ENCODE assay signal across 8 cellular contexts in genomic region chr10:94361161-94361794, GRCh38. TPM values are rescaled to one million over a fixed set of nuclear protein-coding genes. Genes with fewer than 3 reads are reported as not detected.
DNase-seq lines count a peak whose midpoint lies in the region; ATAC-seq and TF ChIP-seq lines count a peak whose summit lies in the region.

No MANE protein-coding gene starts in this region.

- WGBS in mammary epithelial cell (ENCODE audit: low coverage, missing lambda C conversion rate): 59% methylated on average over 4 of the region's 4 CpGs

- H4K20me1 ChIP-seq in mammary epithelial cell (ENCODE audit: insufficient read depth, low read length): no peaks in the 10 kb centered on the region

- TF ChIP-seq CTCF in mammary epithelial cell (conservative IDR thresholded peaks at IDR 0.05 in 1 of 2, IDR thresholded peaks at IDR 0.05 in 1 of 2; ENCODE audit: extremely low read depth in 1 of 2, insufficient read depth in 1 of 2, low read depth in 1 of 2, low read length in 2 of 2): no peak
- no peak for TF ChIP-seq CTCF in natural killer cell (IDR thresholded peaks at IDR 0.05)
- no peak for TF ChIP-seq CTCF in tibial artery (IDR thresholded peaks at IDR 0.05)

- no peak for ATAC-seq in natural killer cell
- no peak for ATAC-seq in GM18505 (IDR thresholded peaks at IDR 0.05; ENCODE audit: unreplicated experiment)

- peaks cover 51% of the 10 kb centered on the region for H3K79me2 ChIP-seq in mammary epithelial cell (ENCODE audit: insufficient read depth, low read length)

- peaks cover 18 to 38% of the 10 kb centered on the region in 2 donors for H3K4me1 Mint-ChIP-seq in natural killer cell

- in situ Hi-C loops in mammary epithelial cell (cut with MboI; ENCODE audit: low sequenced_read_pairs in 2 of 2): no loop called here

- intact Hi-C loops in mammary epithelial cell (cut with micrococcal nuclease): no loop called here
- intact Hi-C loops in natural killer cell (cut with micrococcal nuclease): loop anchor here (10.0 kb wide), 1 partner anchor 1516 kb away; the partner anchor contains the start of gene EXOC6
- intact Hi-C loops in tibial artery (cut with DNase I; ENCODE audit: low total_unique reads): loop anchor here (5.0 kb wide), 1 partner anchor 41 kb away; the partner anchor contains the start of gene TBC1D12

- H3K4me1 ChIP-seq in mammary epithelial cell (ENCODE audit: insufficient read depth, low read length): peaks cover 16% of the 10 kb centered on the region
- peaks cover 0 to 17% (median 12%) of the 10 kb centered on the region in 4 donors for H3K4me1 ChIP-seq in tibial artery

- peak overlapping the region; percentile 87 for H3K9ac ChIP-seq in mammary epithelial cell (ENCODE audit: insufficient read depth, low read length)

- peak overlapping the region; percentile 95 to 97 for H3K27ac Mint-ChIP-seq in natural killer cell

- DNase-seq in EL: peak; percentile 43
- peak; percentile 6 for DNase-seq in MV-4-11 (lab: John Stamatoyannopoulos, UW)
- peak; percentile 45 for DNase-seq in mammary epithelial cell
- no peak for DNase-seq in natural killer cell
- DNase-seq in DMS79 (lab: John Stamatoyannopoulos, UW): no peak
- no peak for DNase-seq in NCI-H1092 (lab: John Stamatoyannopoulos, UW)
- DNase-seq in tibial artery: no peak

- H3K27ac ChIP-seq in mammary epithelial cell (ENCODE audit: insufficient read depth, low read depth, low read length): peak overlapping the region; percentile 63
- H3K27ac ChIP-seq in tibial artery: no peak overlapping the region

- CTCF ChIA-PET in mammary epithelial cell (lab: Charles Lee; ENCODE audit: low non-redundant PET): no interaction called here

- H2AFZ ChIP-seq in mammary epithelial cell (ENCODE audit: low read depth, low read length): no peak overlapping the region

- H3K4me3 ChIP-seq in mammary epithelial cell (replicated peaks in 1 of 3; ENCODE audit: insufficient read depth in 1 of 3, low read depth in 2 of 3, low read length in 3 of 3) (peak overlapping the region; percentile 51 to 88 (median 67)), tibial artery (no peak overlapping the region)

- H3K9me3 Mint-ChIP-seq in natural killer cell: no peaks in the 10 kb centered on the region

- H3K27me3 ChIP-seq in mammary epithelial cell (ENCODE audit: insufficient read depth, low read length) (no peaks in the 10 kb centered on the region), tibial artery (no peaks in the 10 kb centered on the region)

- H3K9me3 ChIP-seq in mammary epithelial cell (replicated peaks; ENCODE audit: insufficient read depth, low read length) (no peaks in the 10 kb centered on the region), tibial artery (no peaks in the 10 kb centered on the region)

- no peaks in the 10 kb centered on the region for H3K36me3 Mint-ChIP-seq in natural killer cell

- dilution Hi-C loops in mammary epithelial cell (cut with HindIII; ENCODE audit: low sequenced_read_pairs): no loop called here

- H3K4me2 ChIP-seq in mammary epithelial cell (ENCODE audit: insufficient read depth, low read depth, low read length): peak overlapping the region; percentile 90

- peaks cover 0 to 13% of the 10 kb centered on the region in 2 donors for H3K27me3 Mint-ChIP-seq in natural killer cell (ENCODE audit: low read depth in 2 of 2)

- no TSS peak for BruUV-seq in mammary epithelial cell (replicated peaks; lab: Mats Ljungman, UMichigan)

- peak overlapping the region; percentile 98 for H3K4me3 Mint-ChIP-seq in natural killer cell

- H3K36me3 ChIP-seq in mammary epithelial cell (ENCODE audit: insufficient read depth, low read length) (peaks cover 12% of the 10 kb centered on the region), tibial artery (peaks cover 14 to 21% (median 20%) of the 10 kb centered on the region in 3 donors)

- no peak for TF ChIP-seq POLR2A in GM18505 (IDR thresholded peaks at IDR 0.05; ENCODE audit: borderline replicate concordance, extremely low read depth, insufficient read depth, insufficient read length)

RNA-seq across cellular contexts. Expression of gene NOC3L, which starts 1.5 kb away (rescaled TPM):
- 10 to 100 TPM; 19.0 to 33.7 TPM for total RNA-seq in mammary epithelial cell
- 10.2 TPM for polyA plus RNA-seq in mammary epithelial cell
- 16.6 TPM for polyA minus RNA-seq in mammary epithelial cell
- 10 to 100 TPM; 10.8 to 18.6 (median 13.1) TPM for total RNA-seq in natural killer cell

RNA-seq across cellular contexts. Expression of gene TBC1D12, which starts 41.1 kb away (rescaled TPM):
- total RNA-seq in mammary epithelial cell (10 to 100 TPM in 1 of 2 donors, 1 to 10 TPM in 1; 7.4 to 15.7 TPM), natural killer cell (1 to 10 TPM; 1.2 to 4.8 (median 1.8) TPM)
- polyA plus RNA-seq in mammary epithelial cell: 1.6 TPM
- polyA minus RNA-seq in mammary epithelial cell: 1.1 TPM

Comparison
In these comparisons a context has a peak if more than half of its experiments do, and no peak if none do; other contexts are left out.
1. DNase-seq: peak in EL (single experiment), MV-4-11 (single experiment) and mammary epithelial cell (single experiment); none in natural killer cell (single experiment), DMS79 (single experiment), NCI-H1092 (single experiment) and tibial artery (0 of 2).
2. H3K4me3 ChIP-seq: peak in mammary epithelial cell (3 of 3); none in tibial artery (0 of 2).